Comparison of ENCODE assay signal across 8 cellular contexts in the genomic region with DNA sequence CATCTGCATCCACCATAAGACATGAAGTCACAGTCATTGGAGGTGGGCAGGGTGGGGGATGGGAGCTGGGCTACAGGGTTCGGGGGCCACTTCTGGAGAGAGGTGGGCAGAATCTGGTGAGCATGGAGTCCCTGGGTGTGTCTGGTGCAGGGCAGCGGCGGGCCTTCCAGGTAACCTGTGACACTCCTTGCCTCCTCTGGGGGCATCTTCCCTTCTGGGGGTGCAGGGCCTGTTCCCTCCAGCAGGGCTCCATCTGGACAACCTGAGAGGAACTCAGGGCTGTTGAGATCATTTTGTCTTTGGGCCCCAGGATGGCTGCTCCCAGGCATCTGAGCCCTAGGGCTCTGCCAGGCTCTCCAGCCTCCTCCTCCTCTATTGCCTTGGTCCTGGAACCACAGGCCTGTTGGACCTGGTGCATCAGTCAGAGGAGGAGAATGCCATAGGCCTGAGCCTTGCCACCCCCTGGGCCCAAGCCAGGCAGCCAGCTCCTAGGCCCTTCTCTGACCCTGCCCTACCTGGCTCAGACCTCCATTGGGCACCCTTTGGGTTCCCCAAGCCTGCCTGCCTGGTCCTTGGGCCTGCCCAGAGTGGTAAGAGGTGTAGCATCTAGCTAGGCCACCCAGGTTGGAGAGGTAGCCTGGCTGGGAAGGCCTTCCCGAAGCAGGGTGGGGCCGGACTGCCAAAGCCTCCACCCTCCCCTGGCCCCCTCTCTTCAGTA. TPM values are rescaled to one million over a fixed set of nuclear protein-coding genes. Genes with fewer than 3 reads are reported as not detected.
A peak's percentile ranks its signal among the peaks of the same experiment; 100 is the strongest.
DNase-seq lines count a peak whose midpoint lies in the region; ATAC-seq and TF ChIP-seq lines count a peak whose summit lies in the region.

No MANE protein-coding gene starts in this region.

- H3K4me1 Mint-ChIP-seq in central memory CD8-positive, alpha-beta T cell = no peaks in the 10 kb centered on the region
- H3K4me1 Mint-ChIP-seq in osteocyte (ENCODE audit: unreplicated experiment) = peaks cover 52% of the 10 kb centered on the region

- no peaks in the 10 kb centered on the region for H3K27me3 Mint-ChIP-seq in central memory CD8-positive, alpha-beta T cell
- peaks cover 8% of the 10 kb centered on the region for H3K27me3 Mint-ChIP-seq in osteocyte (ENCODE audit: unreplicated experiment)

- DNase-seq in HuH-7.5 (ENCODE audit: low spot score) (peak; percentile 79), osteocyte (ENCODE audit: extremely low spot score, unreplicated experiment) (no peak), HCEC 1CT (no peak), T-helper 9 cell (no peak)
- no peak for DNase-seq in central memory CD8-positive, alpha-beta T cell (ENCODE audit: low spot score in 2 of 2)

- no peaks in the 10 kb centered on the region for H3K36me3 Mint-ChIP-seq in central memory CD8-positive, alpha-beta T cell (ENCODE audit: insufficient read depth)
- peaks cover 14% of the 10 kb centered on the region for H3K36me3 Mint-ChIP-seq in osteocyte (ENCODE audit: unreplicated experiment)

- peak; percentile 49 for ATAC-seq in central memory CD8-positive, alpha-beta T cell (replicated peaks; ENCODE audit: extremely low read depth, poor library complexity, severe bottlenecking)
- no peak for ATAC-seq in GM19467 (IDR thresholded peaks at IDR 0.05; ENCODE audit: unreplicated experiment)
- ATAC-seq in GM21367 (IDR thresholded peaks at IDR 0.05; ENCODE audit: unreplicated experiment) = no peak

- H3K4me3 Mint-ChIP-seq in central memory CD8-positive, alpha-beta T cell = no peak overlapping the region
- no peak overlapping the region for H3K4me3 Mint-ChIP-seq in osteocyte (ENCODE audit: unreplicated experiment)

- peak; percentile 69 for TF ChIP-seq CTCF in DOHH2 (IDR thresholded peaks at IDR 0.05; ENCODE audit: low read depth, low read length, poor library complexity, severe bottlenecking)
- TF ChIP-seq CTCF in osteocyte (IDR thresholded peaks at IDR 0.05) = peak; percentile 34

- H3K9me3 Mint-ChIP-seq in central memory CD8-positive, alpha-beta T cell = no peaks in the 10 kb centered on the region
- H3K9me3 Mint-ChIP-seq in osteocyte (ENCODE audit: unreplicated experiment) = no peaks in the 10 kb centered on the region

- H3K36me3 ChIP-seq in DOHH2 (ENCODE audit: control insufficient read depth, low read length) = no peaks in the 10 kb centered on the region

- no peak overlapping the region for H3K4me2 ChIP-seq in DOHH2 (ENCODE audit: low read length)

- no peak overlapping the region for H3K4me3 ChIP-seq in DOHH2 (ENCODE audit: low read length)

- H3K9me3 ChIP-seq in DOHH2 (ENCODE audit: control insufficient read depth, insufficient read depth, low read length) = no peaks in the 10 kb centered on the region

- H3K27ac Mint-ChIP-seq in central memory CD8-positive, alpha-beta T cell (ENCODE audit: low read depth) = no peak overlapping the region
- H3K27ac Mint-ChIP-seq in osteocyte (ENCODE audit: unreplicated experiment) = no peak overlapping the region

- H3K79me2 ChIP-seq in DOHH2 (ENCODE audit: control insufficient read depth, low read length) = no peaks in the 10 kb centered on the region

- H3K4me1 ChIP-seq in DOHH2 (ENCODE audit: control insufficient read depth, low read length) = peaks cover 11% of the 10 kb centered on the region

- peaks cover under 1% of the 10 kb centered on the region; the same call in 1 of the 2 replicates for H3F3A ChIP-seq in DOHH2 (ENCODE audit: control insufficient read depth, insufficient read depth)

- H3K27ac ChIP-seq in DOHH2 (ENCODE audit: low read depth, low read length) = no peak overlapping the region

- H3K27me3 ChIP-seq in DOHH2 (ENCODE audit: control insufficient read depth, low read length) = 0 out of 2 replicates have a peak, but pooled peaks cover 6% of the 10 kb centered on the region

- H3K9me2 ChIP-seq in DOHH2 (replicated peaks; ENCODE audit: control insufficient read depth, low read length) = no peaks in the 10 kb centered on the region

- H4K20me1 ChIP-seq in DOHH2 (ENCODE audit: control insufficient read depth, insufficient read depth, low read depth, low read length) = no peaks in the 10 kb centered on the region

RNA-seq across cellular contexts. Expression of a gene that starts 13.4 kb away (rescaled TPM):
- total RNA-seq in osteocyte = not detected in 2 replicates

RNA-seq across cellular contexts. Expression of a gene that starts 27.2 kb away (rescaled TPM):
- total RNA-seq in osteocyte = 37.4 and 43.1 TPM in 2 replicates

RNA-seq across cellular contexts. Expression of a gene that starts 28.8 kb away (rescaled TPM):
- total RNA-seq in osteocyte = 40.4 and 45.1 TPM in 2 replicates
